ENCODE assay signal across 1 cellular context in the genomic region with DNA sequence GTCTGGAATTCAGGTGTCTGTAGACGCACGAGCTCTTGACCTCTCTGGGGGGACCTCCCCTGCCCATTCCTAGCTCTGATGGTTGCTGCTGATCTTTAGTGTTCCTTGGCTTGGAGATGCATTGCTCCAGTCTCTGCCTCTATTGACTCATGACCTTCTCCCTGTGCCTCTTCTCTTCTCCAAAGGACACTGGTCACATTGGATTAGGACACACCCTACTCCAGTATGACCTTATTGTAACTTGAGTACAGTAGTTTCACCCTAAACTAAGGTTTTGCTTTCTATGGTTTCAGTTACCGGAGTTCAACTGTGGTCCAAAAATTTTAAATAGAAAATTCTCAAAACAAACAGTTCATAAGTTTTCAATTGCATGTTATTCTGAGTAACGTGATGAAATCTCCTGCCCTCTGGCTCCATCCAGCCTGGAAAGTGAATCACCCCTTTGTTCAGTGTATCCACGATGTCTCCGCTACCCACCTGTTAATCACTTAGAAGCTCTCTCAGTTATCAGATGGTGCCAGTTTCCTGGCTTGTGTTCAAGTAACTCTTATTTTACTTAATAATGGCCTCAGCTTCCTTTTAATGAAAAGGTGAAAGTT.
TF ChIP-seq lines count a peak whose summit lies in the region.

No MANE protein-coding gene starts in this region.

TF ChIP-seq in IMR-90, 13 proteins besides CTCF, POLR2A, EP300 and RAD21:
- no peak for TF ChIP-seq MXI1 (IDR thresholded peaks at IDR 0.05; ENCODE audit: borderline replicate concordance, low read depth, low read length)
- TF ChIP-seq MAZ (IDR thresholded peaks at IDR 0.05; ENCODE audit: borderline replicate concordance, low read depth, low read length): no peak
- TF ChIP-seq FOS (IDR thresholded peaks at IDR 0.05; ENCODE audit: low read depth, low read length): no peak
- no peak for TF ChIP-seq MAFK (IDR thresholded peaks at IDR 0.05; ENCODE audit: low read depth, low read length)
- TF ChIP-seq SMC3 (IDR thresholded peaks at IDR 0.05; ENCODE audit: low read depth, low read length): no peak
- TF ChIP-seq RCOR1 (IDR thresholded peaks at IDR 0.05; ENCODE audit: insufficient replicate concordance, low read length): no peak
- no peak for TF ChIP-seq RFX5 (IDR thresholded peaks at IDR 0.05; ENCODE audit: low read depth, low read length)
- TF ChIP-seq, protein P1, sequence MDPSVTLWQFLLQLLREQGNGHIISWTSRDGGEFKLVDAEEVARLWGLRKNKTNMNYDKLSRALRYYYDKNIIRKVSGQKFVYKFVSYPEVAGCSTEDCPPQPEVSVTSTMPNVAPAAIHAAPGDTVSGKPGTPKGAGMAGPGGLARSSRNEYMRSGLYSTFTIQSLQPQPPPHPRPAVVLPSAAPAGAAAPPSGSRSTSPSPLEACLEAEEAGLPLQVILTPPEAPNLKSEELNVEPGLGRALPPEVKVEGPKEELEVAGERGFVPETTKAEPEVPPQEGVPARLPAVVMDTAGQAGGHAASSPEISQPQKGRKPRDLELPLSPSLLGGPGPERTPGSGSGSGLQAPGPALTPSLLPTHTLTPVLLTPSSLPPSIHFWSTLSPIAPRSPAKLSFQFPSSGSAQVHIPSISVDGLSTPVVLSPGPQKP (IDR thresholded peaks at IDR 0.05; ENCODE audit: borderline replicate concordance, low read depth, low read length): no peak
- TF ChIP-seq BHLHE40 (IDR thresholded peaks at IDR 0.05; ENCODE audit: low read depth, low read length): no peak
- TF ChIP-seq CHD1 (IDR thresholded peaks at IDR 0.05; ENCODE audit: low read depth, low read length): no peak
- TF ChIP-seq, protein P2, sequence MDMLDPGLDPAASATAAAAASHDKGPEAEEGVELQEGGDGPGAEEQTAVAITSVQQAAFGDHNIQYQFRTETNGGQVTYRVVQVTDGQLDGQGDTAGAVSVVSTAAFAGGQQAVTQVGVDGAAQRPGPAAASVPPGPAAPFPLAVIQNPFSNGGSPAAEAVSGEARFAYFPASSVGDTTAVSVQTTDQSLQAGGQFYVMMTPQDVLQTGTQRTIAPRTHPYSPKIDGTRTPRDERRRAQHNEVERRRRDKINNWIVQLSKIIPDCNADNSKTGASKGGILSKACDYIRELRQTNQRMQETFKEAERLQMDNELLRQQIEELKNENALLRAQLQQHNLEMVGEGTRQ (IDR thresholded peaks at IDR 0.05; ENCODE audit: low read depth, low read length): no peak
